15 cellular contexts compared by ENCODE assay signal in the genomic region with DNA sequence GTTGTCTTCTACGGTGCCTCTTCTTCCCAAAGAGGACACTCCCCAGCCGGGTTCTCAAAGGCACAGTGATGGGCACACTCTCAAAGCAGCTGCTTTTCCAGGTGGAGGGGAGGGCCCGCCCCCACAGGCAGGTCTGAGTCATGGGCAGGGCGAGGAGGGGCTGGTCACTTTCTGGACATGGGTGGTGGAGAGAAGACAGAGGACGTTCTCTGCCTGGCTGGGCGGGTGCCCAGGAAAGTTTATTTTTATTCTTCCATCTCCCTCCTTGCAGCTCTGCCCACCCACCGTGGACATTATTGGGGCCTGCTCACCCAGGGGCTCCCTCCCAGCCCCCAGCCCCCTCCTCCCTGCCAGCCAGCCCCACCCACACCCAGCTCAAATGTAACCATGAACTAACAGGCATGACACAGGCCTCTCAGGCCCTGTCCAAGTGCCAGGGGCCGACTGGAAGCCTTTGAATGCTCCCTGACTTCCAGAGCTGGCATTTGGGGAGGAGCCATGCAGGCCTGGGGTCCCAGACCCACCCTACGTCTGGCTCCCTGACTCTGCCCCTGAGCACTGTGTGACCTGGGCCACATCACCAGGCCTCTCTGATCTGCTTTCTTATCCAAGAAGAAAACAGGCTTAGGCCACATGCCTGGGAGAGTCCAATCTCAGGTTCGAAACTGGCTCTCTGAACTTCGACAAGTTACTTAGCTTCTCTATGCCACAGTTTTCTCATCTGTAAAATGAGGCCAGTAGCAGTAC. TPM values are rescaled to one million over a fixed set of nuclear protein-coding genes. Genes with fewer than 3 reads are reported as not detected.
DNase-seq lines count a peak whose midpoint lies in the region; ATAC-seq, FAIRE-seq and TF ChIP-seq lines count a peak whose summit lies in the region.
"Had no signal": no experiment of that assay in that cellular context is flagged by ENCODE, and none has a peak within 500 bp of the region (broad histone marks: within the 10 kb centered on the region; RNA-seq: fewer than 3 reads in every experiment).

No MANE protein-coding gene starts in this region.

- BruUV-seq in PC-9 (replicated peaks; lab: Mats Ljungman, UMichigan) = no TSS peak

- DNase-seq in PC-9 = peak in 1 of 2 experiments; percentile 22
- DNase-seq in esophagus muscularis mucosa (ENCODE audit: extremely low spot score) = peak; percentile 94
- no peak for DNase-seq in lung (ENCODE audit: low spot score)
- DNase-seq in urothelium cell line (ENCODE audit: low spot score) = peak; percentile 42
- no peak for DNase-seq in DMS79 (lab: John Stamatoyannopoulos, UW)
- no peak for DNase-seq in stimulated activated CD4-positive, alpha-beta T cell treated with anti-CD3 and anti-CD28 coated beads, Interleukin-15, amount 100 ng/mL, for 24 hours
- DNase-seq: activated CD4-positive, alpha-beta T cell treated with anti-CD3 and anti-CD28 coated beads, Interleukin-2, amount 10 ng/mL, durations not matched to agents 7 days and 5 days; activated gamma-delta T cell; caudate nucleus; NCI-H1436 treated with DMSO at 0.1 percent for 48 hours; stimulated activated CD4-positive, alpha-beta T cell treated with anti-CD3 and anti-CD28 coated beads, Interleukin-2, amount 100 ng/mL, for 24 hours; T-cell had no signal

- TF ChIP-seq POLR2A in esophagus muscularis mucosa (IDR thresholded peaks at IDR 0.05; ENCODE audit: low read depth) = no peak

- POLR2A ChIA-PET in PC-9 (lab: Charles Lee; ENCODE audit: unreplicated experiment) = interaction anchor here (0.6 to 0.9 kb wide), 3 partner anchors 14 to 147 kb away, joined by 3 to 5 read pairs (median 4); no protein-coding TSS in a partner anchor

- no peaks in the 10 kb centered on the region for H3K9me2 ChIP-seq in PC-9 (ENCODE audit: insufficient read depth)

- no peak for TF ChIP-seq EP300 in esophagus muscularis mucosa (IDR thresholded peaks at IDR 0.05)

- intact Hi-C loops in PC-9 (cut with micrococcal nuclease; ENCODE audit: unreplicated experiment) = no loop called here
- intact Hi-C loops in esophagus muscularis mucosa (cut with DNase I) = no loop called here

- 35% methylated on average over 9 of the region's 11 CpGs for WGBS in esophagus muscularis mucosa
- WGBS in lung, 2 donors = 59 to 79% methylated on average over 11 of the region's 11 CpGs

- peaks cover 49% of the 10 kb centered on the region for H3K4me1 ChIP-seq in PC-9 (replicated peaks; ENCODE audit: insufficient read depth)
- H3K4me1 ChIP-seq in esophagus muscularis mucosa = peaks cover 85 to 100% (median 97%) of the 10 kb centered on the region in 4 donors
- peaks cover 13 to 26% of the 10 kb centered on the region in 2 donors for H3K4me1 ChIP-seq in lung (ENCODE audit: control insufficient read depth in 2 of 2, insufficient read depth in 2 of 2, low read length in 2 of 2)

- H3F3A ChIP-seq in PC-9 (ENCODE audit: insufficient read depth, low read depth) = peaks cover 71% of the 10 kb centered on the region

- CTCF ChIA-PET in PC-9 (lab: Charles Lee) = interaction anchor here (1.0 kb wide), 1 partner anchor 99 kb away, joined by 4 read pairs; no protein-coding TSS in a partner anchor

- peaks cover 50% of the 10 kb centered on the region for H3K79me2 ChIP-seq in PC-9 (ENCODE audit: low read depth)

- no peak for FAIRE-seq in urothelium cell line (lab: Jason Lieb, UNC)
- FAIRE-seq: keratinocyte had no signal

- H4K20me1 ChIP-seq in PC-9 (ENCODE audit: insufficient read depth) = peaks cover 17% of the 10 kb centered on the region; the same call in 1 of the 2 replicates

- H3K4me3 ChIP-seq in PC-9 = no peak overlapping the region
- no peak overlapping the region for H3K4me3 ChIP-seq in esophagus muscularis mucosa
- H3K4me3 ChIP-seq in lung = no peak overlapping the region

- no peak for TF ChIP-seq CTCF in PC-9 (conservative IDR thresholded peaks at IDR 0.05)
- TF ChIP-seq CTCF in esophagus muscularis mucosa (IDR thresholded peaks at IDR 0.05) = no peak
- no peak for TF ChIP-seq CTCF in lung (IDR thresholded peaks at IDR 0.05; ENCODE audit: control extremely low read depth, extremely low read depth)

- peak overlapping the region; percentile 18; the same call in 1 of the 2 replicates for H3K4me2 ChIP-seq in PC-9

- H2AFZ ChIP-seq in PC-9 = no peak overlapping the region

- no peak for ATAC-seq in lung (ENCODE audit: insufficient read depth, low FRiP score)
- no peak for ATAC-seq in activated CD4-positive, CD25-positive, alpha-beta regulatory T cell treated with anti-CD3 and anti-CD28 coated beads, Interleukin-2, amount 50 U/mL, for 24 hours
- ATAC-seq: stimulated activated memory B cell treated with anti-CD40 and anti-IgM and Interleukin-4, amounts not matched to agents 10 μg/mL and 1 μg/mL and 100 μg/mL, for 72 hours; T-cell had no signal

- peaks cover 72% of the 10 kb centered on the region for H3K36me3 ChIP-seq in PC-9 (ENCODE audit: low read depth)
- H3K36me3 ChIP-seq in esophagus muscularis mucosa = peaks cover 6 to 60% (median 47%) of the 10 kb centered on the region in 4 donors
- H3K36me3 ChIP-seq in lung (ENCODE audit: control insufficient read depth in 2 of 2, insufficient read depth in 2 of 2, low read length in 2 of 2) = peaks cover 4 to 14% of the 10 kb centered on the region in 2 donors

- H3K9me3 ChIP-seq in PC-9 (ENCODE audit: insufficient read depth, low read depth) = no peaks in the 10 kb centered on the region
- H3K9me3 ChIP-seq in esophagus muscularis mucosa = no peaks in the 10 kb centered on the region
- H3K9me3 ChIP-seq in lung (ENCODE audit: control insufficient read depth in 2 of 2, insufficient read depth in 1 of 2, low read length in 1 of 2) = no peaks in the 10 kb centered on the region

- peak overlapping the region; percentile 1; the same call in 1 of the 2 replicates for H3K27ac ChIP-seq in PC-9
- H3K27ac ChIP-seq in esophagus muscularis mucosa (replicated peaks in 1 of 4) = peak overlapping the region; percentile 87 to 93 (median 88)
- H3K27ac ChIP-seq in lung (ENCODE audit: low read depth in 1 of 2, low read length in 1 of 2) = peak overlapping the region; percentile 70 to 89

- H3K27me3 ChIP-seq in PC-9 (ENCODE audit: insufficient read depth, low read depth) = no peaks in the 10 kb centered on the region
- no peaks in the 10 kb centered on the region for H3K27me3 ChIP-seq in esophagus muscularis mucosa
- no peaks in the 10 kb centered on the region for H3K27me3 ChIP-seq in lung (ENCODE audit: control insufficient read depth, insufficient read depth)

RNA-seq across cellular contexts. Expression of gene TGM2, which starts 8.0 kb away (rescaled TPM):
- total RNA-seq in PC-9 (2021) (286 and 333 TPM in 2 replicates), esophagus muscularis mucosa (100 to 1,000 TPM; 170 to 385 (median 212) TPM), lung (100 to 1,000 TPM; 194 to 476 TPM)
- polyA plus RNA-seq in lung = 100 to 1,000 TPM in 1 of 2 donors, 10 to 100 TPM in 1; 85.0 to 457 TPM

Comparison
In these comparisons a context has a peak if more than half of its experiments do, and no peak if none do; other contexts are left out.
1. DNase-seq: peak in esophagus muscularis mucosa (single experiment) and urothelium cell line (single experiment); none in lung (single experiment), DMS79 (single experiment) and stimulated activated CD4-positive, alpha-beta T cell treated with anti-CD3 and anti-CD28 coated beads, Interleukin-15, amount 100 ng/mL, for 24 hours (single experiment).
2. H3K27ac ChIP-seq: peak in every context shown above with its lines; median percentile 88 in esophagus muscularis mucosa; 80 in lung; 1 in PC-9.